In genomic region chr14:53152627-53152908, GRCh38 we compare ENCODE assay signal across 8 cellular contexts. TPM values are rescaled to one million over a fixed set of nuclear protein-coding genes. Genes with fewer than 3 reads are reported as not detected.
DNase-seq lines count a peak whose midpoint lies in the region; ATAC-seq and TF ChIP-seq lines count a peak whose summit lies in the region.

No MANE protein-coding gene starts in this region.

- POLR2A ChIA-PET in WTC11 (lab: Charles Lee) = interaction anchor here (0.5 to 2.7 kb wide), 8 partner anchors 10 to 420 kb away, joined by 3 to 11 read pairs (median 5); no protein-coding TSS in a partner anchor

- no peaks in the 10 kb centered on the region for H3K9me3 Mint-ChIP-seq in activated naive CD4-positive, alpha-beta T cell treated with anti-CD3 and anti-CD28 coated beads, Interleukin-2, amount 10 ng/mL, durations not matched to agents 7 days and 5 days
- peaks cover 5% of the 10 kb centered on the region for H3K9me3 Mint-ChIP-seq in WTC11

- CTCF ChIA-PET in activated naive CD4-positive, alpha-beta T cell treated with anti-CD3 and anti-CD28 coated beads, Interleukin-2, amount 10 ng/mL, durations not matched to agents 7 days and 5 days (lab: Charles Lee) = interaction anchor here (1.3 to 4.1 kb wide), 6 partner anchors 13 to 143 kb away, joined by 3 to 31 read pairs (median 5); no protein-coding TSS in a partner anchor
- CTCF ChIA-PET in WTC11 (lab: Charles Lee) = interaction anchor here (1.0 to 3.8 kb wide), 7 partner anchors 10 to 154 kb away, joined by 3 to 20 read pairs (median 7); no protein-coding TSS in a partner anchor

- no peaks in the 10 kb centered on the region for H3K4me1 ChIP-seq in prostate gland (replicated peaks)

- no peaks in the 10 kb centered on the region for H3K9me3 ChIP-seq in prostate gland

- ATAC-seq in HG03095 (IDR thresholded peaks at IDR 0.05; ENCODE audit: unreplicated experiment) = peak; percentile 6
- peak; percentile 15 for ATAC-seq in WTC11

- H3K4me1 Mint-ChIP-seq in activated naive CD4-positive, alpha-beta T cell treated with anti-CD3 and anti-CD28 coated beads, Interleukin-2, amount 10 ng/mL, durations not matched to agents 7 days and 5 days = peaks cover 51% of the 10 kb centered on the region
- peaks cover 31% of the 10 kb centered on the region for H3K4me1 Mint-ChIP-seq in WTC11

- TF ChIP-seq CTCF in WTC11 (IDR thresholded peaks at IDR 0.05) (no peak), prostate gland (IDR thresholded peaks at IDR 0.05) (no peak)

- H3K36me3 ChIP-seq in prostate gland = no peaks in the 10 kb centered on the region

- no peaks in the 10 kb centered on the region for H3K27me3 ChIP-seq in prostate gland (replicated peaks; ENCODE audit: insufficient read depth)

- H3K27ac ChIP-seq in prostate gland = peak overlapping the region; percentile 81 to 88

- H3K36me3 Mint-ChIP-seq in activated naive CD4-positive, alpha-beta T cell treated with anti-CD3 and anti-CD28 coated beads, Interleukin-2, amount 10 ng/mL, durations not matched to agents 7 days and 5 days = peaks cover 24% of the 10 kb centered on the region
- H3K36me3 Mint-ChIP-seq in WTC11 = no peaks in the 10 kb centered on the region

- no peaks in the 10 kb centered on the region for H3K27me3 Mint-ChIP-seq in activated naive CD4-positive, alpha-beta T cell treated with anti-CD3 and anti-CD28 coated beads, Interleukin-2, amount 10 ng/mL, durations not matched to agents 7 days and 5 days
- peaks cover 10% of the 10 kb centered on the region for H3K27me3 Mint-ChIP-seq in WTC11 (ENCODE audit: low read depth)

- DNase-seq in activated naive CD4-positive, alpha-beta T cell treated with anti-CD3 and anti-CD28 coated beads, Interleukin-2, amount 10 ng/mL, durations not matched to agents 7 days and 5 days = no peak
- DNase-seq in activated naive CD4-positive, alpha-beta T cell treated with anti-CD3 and anti-CD28 coated beads, Interleukin-2, amount 50 U/mL, for 16 hours = no peak
- no peak for DNase-seq in WTC11 (ENCODE audit: low spot score)
- peak; percentile 44 for DNase-seq in germinal center (ENCODE audit: low spot score)
- DNase-seq in prostate gland (ENCODE audit: low spot score) = no peak
- no peak for DNase-seq in GM03348 (ENCODE audit: low spot score)
- no peak for DNase-seq in HT-29 (ENCODE audit: low spot score)

- intact Hi-C loops in prostate gland (cut with DNase I) = no loop called here

- H3K4me3 Mint-ChIP-seq in activated naive CD4-positive, alpha-beta T cell treated with anti-CD3 and anti-CD28 coated beads, Interleukin-2, amount 10 ng/mL, durations not matched to agents 7 days and 5 days = peak overlapping the region; percentile 99
- H3K4me3 Mint-ChIP-seq in WTC11 = peak overlapping the region; percentile 81

- 0% methylated on average over 30 of the region's 36 CpGs for WGBS in prostate gland

- TF ChIP-seq POLR2A in prostate gland (IDR thresholded peaks at IDR 0.05) = no peak

- H3K4me3 ChIP-seq in prostate gland = peak overlapping the region; percentile 66 to 79

- H3K27ac Mint-ChIP-seq in activated naive CD4-positive, alpha-beta T cell treated with anti-CD3 and anti-CD28 coated beads, Interleukin-2, amount 10 ng/mL, durations not matched to agents 7 days and 5 days = peak overlapping the region; percentile 96
- no peak overlapping the region for H3K27ac Mint-ChIP-seq in WTC11

TF ChIP-seq in WTC11, 78 proteins besides CTCF, POLR2A, EP300 and RAD21 (continues in another document):
- TF ChIP-seq SP1 (CRISPR knock-in tag; conservative IDR thresholded peaks at IDR 0.05) = 0 out of 2 replicates have a peak, but pooled peaks have one; percentile 10
- TF ChIP-seq CREM (CRISPR knock-in tag; IDR thresholded peaks at IDR 0.05) = no peak
- TF ChIP-seq ZNF232 (CRISPR knock-in tag; IDR thresholded peaks at IDR 0.05) = no peak
- no peak for TF ChIP-seq MXD4 (CRISPR knock-in tag; IDR thresholded peaks at IDR 0.05; ENCODE audit: borderline replicate concordance)
- TF ChIP-seq TP53 (CRISPR knock-in tag; IDR thresholded peaks at IDR 0.05) = no peak
- TF ChIP-seq ETV6 (CRISPR knock-in tag; IDR thresholded peaks at IDR 0.05) = no peak
- TF ChIP-seq ZNF423 (CRISPR knock-in tag; IDR thresholded peaks at IDR 0.05) = no peak
- no peak for TF ChIP-seq ZMAT4 (CRISPR knock-in tag; IDR thresholded peaks at IDR 0.05)
- TF ChIP-seq MAX (CRISPR knock-in tag; IDR thresholded peaks at IDR 0.05) = no peak
- TF ChIP-seq KAT7 (CRISPR knock-in tag; IDR thresholded peaks at IDR 0.05; ENCODE audit: borderline replicate concordance) = no peak
- 0 out of 2 replicates have a peak, but pooled peaks have one; percentile 41 for TF ChIP-seq E2F5 (CRISPR knock-in tag; IDR thresholded peaks at IDR 0.05)
- peak; percentile 48; the same call in 1 of the 2 replicates for TF ChIP-seq FOXP4 (CRISPR knock-in tag; IDR thresholded peaks at IDR 0.05)
- TF ChIP-seq NFATC4 (CRISPR knock-in tag; IDR thresholded peaks at IDR 0.05) = no peak
- TF ChIP-seq ZNF281 (CRISPR knock-in tag; IDR thresholded peaks at IDR 0.05) = no peak
- TF ChIP-seq CREB1 (CRISPR knock-in tag; IDR thresholded peaks at IDR 0.05) = no peak
- TF ChIP-seq TEAD4 (CRISPR knock-in tag; IDR thresholded peaks at IDR 0.05) = no peak
- TF ChIP-seq ZNF671 (CRISPR knock-in tag; IDR thresholded peaks at IDR 0.05) = no peak
- no peak for TF ChIP-seq ATF6 (CRISPR knock-in tag; IDR thresholded peaks at IDR 0.05)
- no peak for TF ChIP-seq CBFB (CRISPR knock-in tag; IDR thresholded peaks at IDR 0.05; ENCODE audit: low read depth)

RNA-seq across cellular contexts. Expression of gene DDHD1, which starts 0.6 kb away (rescaled TPM):
- total RNA-seq in WTC11 (2021) (16.1 to 20.0 TPM (median 17.2 TPM) in 3 replicates), prostate gland (10 to 100 TPM in 1 of 2 donors, 1 to 10 TPM in 1; 6.5 to 23.6 TPM)
- 6.8 and 7.0 TPM in 2 replicates for total RNA-seq in HT-29 (2014; rRNA removed; shearing (Covaris generic))
